Comparison of ENCODE assay signal across 12 cellular contexts in genomic region chr6:158815379-158815724, GRCh38. TPM values are rescaled to one million over a fixed set of nuclear protein-coding genes. Genes with fewer than 3 reads are reported as not detected.
A peak's percentile ranks its signal among the peaks of the same experiment; 100 is the strongest.
DNase-seq lines count a peak whose midpoint lies in the region; ATAC-seq, FAIRE-seq and TF ChIP-seq lines count a peak whose summit lies in the region.
"Had no signal": no experiment of that assay in that cellular context is flagged by ENCODE, and none has a peak within 500 bp of the region (broad histone marks: within the 10 kb centered on the region; RNA-seq: fewer than 3 reads in every experiment).

No MANE protein-coding gene starts in this region.

- TF ChIP-seq POLR2A in K562 (conservative IDR thresholded peaks at IDR 0.05) (no peak), GM18505 (IDR thresholded peaks at IDR 0.05; ENCODE audit: borderline replicate concordance, extremely low read depth, insufficient read depth, insufficient read length) (no peak)

- DNase-seq in K562 (ENCODE audit: extremely low read depth in 1 of 4, low spot score in 3 of 4) (peak in 1 of 4 experiments; percentile 37), memory B cell (ENCODE audit: low spot score in 2 of 2) (no peak), LoVo (ENCODE audit: low spot score) (no peak), urothelium cell line (ENCODE audit: low spot score) (no peak), HuH-7 (ENCODE audit: low spot score) (no peak)
- DNase-seq: ovary had no signal

- WGBS in K562 (ENCODE audit: insufficient coverage, low coverage, missing lambda C conversion rate) = 41% methylated on average over 2 of the region's 2 CpGs

- intact Hi-C loops in K562 (cut with micrococcal nuclease) = no loop called here

- H3K4me2 ChIP-seq in K562 (ENCODE audit: insufficient read depth, low read length) = no peak overlapping the region

- peak overlapping the region; percentile 100 for H3K27ac Mint-ChIP-seq in memory B cell

- peaks cover 18% of the 10 kb centered on the region for H3K9me1 ChIP-seq in K562 (ENCODE audit: control insufficient read depth, insufficient read depth, low read length)

- in situ Hi-C loops in K562 (cut with MboI) = no loop called here

- TF ChIP-seq EP300 in K562 (IDR thresholded peaks at IDR 0.05; ENCODE audit: low read length) = no peak

- CTCF ChIA-PET in K562 (lab: Yijun Ruan, JAX; ENCODE audit: low intra/inter-chr PET ratio) = interaction anchor here (1.3 kb wide), 1 partner anchor 22 kb away, joined by 3 read pairs; no protein-coding TSS in a partner anchor

- no peak for TF ChIP-seq CTCF in K562 (IDR thresholded peaks at IDR 0.05 in 2 of 3, conservative IDR thresholded peaks at IDR 0.05 in 1 of 3; ENCODE audit: insufficient read depth in 2 of 3, low read depth in 1 of 3, low read length in 3 of 3)

- H3K9me3 ChIP-seq in HUES48 (ENCODE audit: control insufficient read depth, insufficient read depth, low read length) (0 out of 2 replicates have a peak, but pooled peaks cover 2% of the 10 kb centered on the region), K562 (replicated peaks; ENCODE audit: control insufficient read depth, insufficient read depth, low read depth, low read length) (no peaks in the 10 kb centered on the region)
- H3K9me3 ChIP-seq: ovary, uterus had no signal

- H2AFZ ChIP-seq in ACC112 (ENCODE audit: low read length, unreplicated experiment) (no peak overlapping the region), K562 (ENCODE audit: low read depth, low read length) (no peak overlapping the region)

- no peak for TF ChIP-seq RAD21 in K562 (CRISPR knock-in tag; conservative IDR thresholded peaks at IDR 0.05 in 1 of 2, IDR thresholded peaks at IDR 0.05 in 1 of 2)

- H3K27me3 Mint-ChIP-seq in memory B cell = no peaks in the 10 kb centered on the region

- FAIRE-seq in K562 (lab: Jason Lieb, UNC) = no peak
- FAIRE-seq in urothelium cell line (lab: Jason Lieb, UNC) = no peak
- FAIRE-seq: endometrium, G401.6 had no signal

- H3K4me1 ChIP-seq in ACC112 (ENCODE audit: control insufficient read depth, insufficient read depth, low read length, unreplicated experiment) = peaks cover 17% of the 10 kb centered on the region
- peaks cover 57% of the 10 kb centered on the region for H3K4me1 ChIP-seq in HUES48 (ENCODE audit: control insufficient read depth, insufficient read depth, low read length)
- peaks cover 42 to 57% of the 10 kb centered on the region in 2 experiments for H3K4me1 ChIP-seq in K562 (replicated peaks in 1 of 2; ENCODE audit: control insufficient read depth in 2 of 2, insufficient read depth in 2 of 2, low read length in 2 of 2)
- H3K4me1 ChIP-seq: uterus had no signal

- ATAC-seq in K562 = no peak
- ATAC-seq in memory B cell (ENCODE audit: low read depth) = no peak
- ATAC-seq in GM18505 (IDR thresholded peaks at IDR 0.05; ENCODE audit: unreplicated experiment) = no peak

- H3K4me1 Mint-ChIP-seq in memory B cell = peaks cover 44% of the 10 kb centered on the region

- no peak overlapping the region for H3K9ac ChIP-seq in HUES48 (ENCODE audit: low read depth, low read length)
- H3K9ac ChIP-seq in K562 (ENCODE audit: insufficient read depth in 1 of 2, low read depth in 2 of 2, low read length in 2 of 2) = peak overlapping the region in 1 of 2 experiments; percentile 0; a peak in 1 of 4 replicates

- POLR2A ChIA-PET in K562 (lab: Yijun Ruan, JAX) = no interaction called here

- H3K27me3 ChIP-seq in ACC112 (ENCODE audit: insufficient read depth, low read length) = no peaks in the 10 kb centered on the region
- H3K27me3 ChIP-seq in HUES48 (ENCODE audit: control insufficient read depth, insufficient read depth, low read length) = peaks cover 7% of the 10 kb centered on the region
- no peaks in the 10 kb centered on the region for H3K27me3 ChIP-seq in K562 (ENCODE audit: control insufficient read depth in 2 of 2, insufficient read depth in 2 of 2, low read length in 2 of 2)
- H3K27me3 ChIP-seq: ovary, uterus had no signal

- peaks cover 53% of the 10 kb centered on the region for H4K20me1 ChIP-seq in K562 (replicated peaks; ENCODE audit: control insufficient read depth, insufficient read depth, low read length)

- H3K9me3 Mint-ChIP-seq in memory B cell = peaks cover 3% of the 10 kb centered on the region

- no TSS peak for BruUV-seq in K562 (replicated peaks; lab: Mats Ljungman, UMichigan)

- H3K27ac ChIP-seq in ACC112 (ENCODE audit: low read depth, low read length) = no peak overlapping the region
- H3K27ac ChIP-seq in HUES48 (ENCODE audit: low read depth, low read length) = peak overlapping the region; percentile 29
- no peak overlapping the region for H3K27ac ChIP-seq in K562 (ENCODE audit: extremely low read depth, low read depth, low read length)
- H3K27ac ChIP-seq: ovary, uterus had no signal

- 0 out of 2 replicates have a peak overlapping the region, but pooled peaks have one; percentile 10 for H3K4me3 ChIP-seq in ACC112 (ENCODE audit: low read depth, low read length)
- H3K4me3 ChIP-seq in HUES48 (ENCODE audit: low read depth, low read length) = peak overlapping the region; percentile 89
- H3K4me3 ChIP-seq in K562 = no peak overlapping the region
- H3K4me3 ChIP-seq: ovary, uterus had no signal

- H3K36me3 Mint-ChIP-seq in memory B cell = peaks cover 45% of the 10 kb centered on the region

- no peaks in the 10 kb centered on the region for H3K36me3 ChIP-seq in ACC112 (ENCODE audit: insufficient read depth, low read length)
- H3K36me3 ChIP-seq in HUES48 (ENCODE audit: control insufficient read depth, insufficient read depth, low read length) = peaks cover 71% of the 10 kb centered on the region
- H3K36me3 ChIP-seq in K562 (ENCODE audit: control insufficient read depth, insufficient read depth, low read length) = peaks cover 67% of the 10 kb centered on the region
- H3K36me3 ChIP-seq: ovary, uterus had no signal

- peak overlapping the region; percentile 98 for H3K4me3 Mint-ChIP-seq in memory B cell

- H3K79me2 ChIP-seq in ACC112 (ENCODE audit: control insufficient read depth, insufficient read depth, low read length, unreplicated experiment) (peaks cover 67% of the 10 kb centered on the region), K562 (ENCODE audit: control insufficient read depth, insufficient read depth, low read length) (peaks cover 82% of the 10 kb centered on the region)

TF ChIP-seq in K562, 482 proteins besides CTCF, POLR2A, EP300 and RAD21:
- TF ChIP-seq ILF3 (IDR thresholded peaks at IDR 0.05; ENCODE audit: borderline replicate concordance) (no peak), TEAD4 (IDR thresholded peaks at IDR 0.05; ENCODE audit: low read length) (0 out of 2 replicates have a peak, but pooled peaks have one; percentile 29), TEAD4 (CRISPR knock-in tag; IDR thresholded peaks at IDR 0.05; ENCODE audit: borderline replicate concordance) (no peak), NBN (IDR thresholded peaks at IDR 0.05; ENCODE audit: low read depth) (no peak), ZNF184 (CRISPR knock-in tag; IDR thresholded peaks at IDR 0.05) (no peak), ZNF778 (CRISPR knock-in tag; IDR thresholded peaks at IDR 0.05) (no peak), CBFA2T3 (IDR thresholded peaks at IDR 0.05) (peak; percentile 34; the same call in 1 of the 2 replicates), HNRNPUL1 (IDR thresholded peaks at IDR 0.05; ENCODE audit: low read length) (no peak), SRSF9 (IDR thresholded peaks at IDR 0.05; ENCODE audit: borderline replicate concordance, low read depth, low read length) (no peak), BMI1 (IDR thresholded peaks at IDR 0.05; ENCODE audit: low read length) (no peak), ZNF12 (CRISPR knock-in tag; IDR thresholded peaks at IDR 0.05) (no peak), ZNF436 (CRISPR knock-in tag; IDR thresholded peaks at IDR 0.05) (no peak), CBFA2T2 (conservative IDR thresholded peaks at IDR 0.05) (no peak), SMAD4 (CRISPR knock-in tag; conservative IDR thresholded peaks at IDR 0.05) (no peak), TFAP4 (CRISPR knock-in tag; IDR thresholded peaks at IDR 0.05; ENCODE audit: borderline replicate concordance) (0 out of 2 replicates have a peak, but pooled peaks have one; percentile 13)

RNA-seq across cellular contexts. Expression of gene EZR, which starts 3.8 kb away (rescaled TPM):
- total RNA-seq in K562 (2011; cell fraction: chromatin; rRNA removed; ENCODE audit: low replicate concordance) = 49.5 and 70.7 TPM in 2 replicates
- total RNA-seq in K562 (2011; cell fraction: nucleolus; rRNA removed) = 37.9 and 45.2 TPM in 2 replicates
- total RNA-seq in K562 (2011; cell fraction: nucleoplasm; rRNA removed) = 44.1 and 48.1 TPM in 2 replicates
- total RNA-seq in K562 (2014; rRNA removed) (161 and 162 TPM in 2 replicates), K562 (2014; rRNA removed; fragmentation: Illumina TruSeq; extraction: Trizol) (71.5 and 72.7 TPM in 2 replicates), K562 (2015; rRNA removed; fragmentation: Illumina TruSeq; extraction: Trizol) (110 and 117 TPM in 2 replicates), K562 (2021) (125 and 143 TPM in 2 replicates)
- polyA plus RNA-seq in K562 (2011; rRNA removed) (104 and 135 TPM in 2 replicates), K562 (2014; fragmentation: Illumina TruSeq; extraction: Trizol) (93.0 and 101 TPM in 2 replicates), K562 (2014; fragmentation: Nextera tagmentation; extraction: Ambion mirVana) (10 to 100 TPM; 36.5 to 63.6 TPM), K562 (2014; rRNA removed) (91.5 and 114 TPM in 2 replicates)
- 78.6 and 88.6 TPM in 2 replicates for polyA plus RNA-seq in K562 (2011; cell fraction: cytosol; rRNA removed)
- 91.7 and 156 TPM in 2 replicates for polyA plus RNA-seq in K562 (2011; cell fraction: nucleus; rRNA removed)
- polyA plus RNA-seq in K562 (2012) = 120 and 126 TPM in 2 replicates
- 100 and 114 TPM in 2 replicates for polyA minus RNA-seq in K562 (2011; rRNA and poly(A)+ RNA removed)
- 69.7 and 85.1 TPM in 2 replicates for polyA minus RNA-seq in K562 (2011; cell fraction: cytosol; rRNA and poly(A)+ RNA removed)
- polyA minus RNA-seq in K562 (2011; cell fraction: nucleus; rRNA and poly(A)+ RNA removed) = 20.1 and 54.6 TPM in 2 replicates
